ENCODE assay signal across 7 cellular contexts in genomic region chr12:54116050-54116449, GRCh38.
A peak's percentile ranks its signal among the peaks of the same experiment; 100 is the strongest.
DNase-seq lines count a peak whose midpoint lies in the region; FAIRE-seq and TF ChIP-seq lines count a peak whose summit lies in the region.
"Not testable (repeated sequence)": the region's sequence is repeated elsewhere in the genome, so short reads cannot be mapped to it uniquely, and the experiment has no call there.

No MANE protein-coding gene starts in this region.

- peak; percentile 43 for DNase-seq in AG20443 (ENCODE audit: low spot score)
- peak; percentile 34 for DNase-seq in EL
- DNase-seq in M059J (ENCODE audit: low read depth) = peak; percentile 32
- DNase-seq in bronchial epithelial cell (ENCODE audit: low read depth); mesothelial cell of epicardium (ENCODE audit: low spot score in 2 of 2, unreplicated experiment in 2 of 2): not testable (repeated sequence)
- peak; percentile 44 for DNase-seq in glomerular visceral epithelial cell (ENCODE audit: extremely low spot score)
- peak; percentile 35 for DNase-seq in spleen

- H3K4me1 Mint-ChIP-seq in mesothelial cell of epicardium = peaks cover 37% of the 10 kb centered on the region

- not testable (repeated sequence) for TF ChIP-seq CTCF in bronchial epithelial cell (IDR thresholded peaks at IDR 0.05; ENCODE audit: insufficient read depth, low read length, severe bottlenecking); mesothelial cell of epicardium (IDR thresholded peaks at IDR 0.05; ENCODE audit: unreplicated experiment); spleen (IDR thresholded peaks at IDR 0.05 in 8 of 11, conservative IDR thresholded peaks at IDR 0.05 in 3 of 11)

- H3K4me1 ChIP-seq in spleen = not testable (repeated sequence)

- H3K36me3 ChIP-seq in bronchial epithelial cell (ENCODE audit: control insufficient read depth, insufficient read depth, low read length); spleen: not testable (repeated sequence)

- H3K9me3 ChIP-seq in spleen = not testable (repeated sequence)

- FAIRE-seq in bronchial epithelial cell (lab: Jason Lieb, UNC) = peak; percentile 62

- H3K9me3 Mint-ChIP-seq in mesothelial cell of epicardium = not testable (repeated sequence)

- intact Hi-C loops in spleen (cut with DNase I; ENCODE audit: low total_unique reads) = not testable (repeated sequence)

- H3K4me3 Mint-ChIP-seq in mesothelial cell of epicardium = not testable (repeated sequence)

- H3K36me3 Mint-ChIP-seq in mesothelial cell of epicardium = peaks cover 14% of the 10 kb centered on the region

- not testable (repeated sequence) for H3K27me3 ChIP-seq in bronchial epithelial cell (ENCODE audit: control insufficient read depth, insufficient read depth, low read length)
- H3K27me3 ChIP-seq in spleen (replicated peaks in 1 of 7) = peaks cover 0 to 34% (median 0%) of the 10 kb centered on the region in 7 donors

- not testable (repeated sequence) for H3K27ac ChIP-seq in spleen

- 8 to 20% (median 12%) methylated on average over 6 of the region's 6 CpGs for WGBS in spleen, 5 donors

- not testable (repeated sequence) for H3K27me3 Mint-ChIP-seq in mesothelial cell of epicardium (ENCODE audit: low read depth)

- H3K4me3 ChIP-seq in bronchial epithelial cell (ENCODE audit: low read depth, low read length); spleen: not testable (repeated sequence)

- TF ChIP-seq POLR2A in spleen (IDR thresholded peaks at IDR 0.05) = not testable (repeated sequence)

- H3K27ac Mint-ChIP-seq in mesothelial cell of epicardium = peak overlapping the region; percentile 41
